In genomic region chr10:109968954-109969644, GRCh38 we compare ENCODE assay signal across 13 cellular contexts. TPM values are rescaled to one million over a fixed set of nuclear protein-coding genes. Genes with fewer than 3 reads are reported as not detected.
DNase-seq lines count a peak whose midpoint lies in the region; ATAC-seq and TF ChIP-seq lines count a peak whose summit lies in the region.
"Had no signal": no experiment of that assay in that cellular context is flagged by ENCODE, and none has a peak within 500 bp of the region (broad histone marks: within the 10 kb centered on the region; RNA-seq: fewer than 3 reads in every experiment).

No MANE protein-coding gene starts in this region.

- no peak for TF ChIP-seq POLR2A in heart left ventricle (IDR thresholded peaks at IDR 0.05)

- ATAC-seq in heart left ventricle (peak; percentile 24 to 70 (median 46)), GM19328 (IDR thresholded peaks at IDR 0.05; ENCODE audit: unreplicated experiment) (no peak)
- ATAC-seq: PC-3 had no signal

- H3K4me1 ChIP-seq in heart left ventricle = peaks cover 0 to 51% (median 31%) of the 10 kb centered on the region in 12 donors
- peaks cover 0 to 3% of the 10 kb centered on the region in 2 donors for H3K4me1 ChIP-seq in muscle layer of duodenum (ENCODE audit: control insufficient read depth in 1 of 2, insufficient read depth in 2 of 2, low read length in 2 of 2)
- H3K4me1 ChIP-seq in tibial artery = peaks cover 0 to 33% (median 23%) of the 10 kb centered on the region in 4 donors

- WGBS in heart left ventricle, 4 donors = 56 to 69% (median 62%) methylated on average over 14 of the region's 14 CpGs

- H3K9me3 ChIP-seq in heart left ventricle = no peaks in the 10 kb centered on the region
- H3K9me3 ChIP-seq in muscle layer of duodenum (ENCODE audit: control insufficient read depth in 1 of 2, low read length in 2 of 2) = no peaks in the 10 kb centered on the region
- no peaks in the 10 kb centered on the region for H3K9me3 ChIP-seq in tibial artery

- intact Hi-C loops in heart left ventricle (cut with DNase I) = loop anchor here in 2 of 10 donors (5.0 to 10.0 kb wide), 2 partner anchors 38 to 74 kb away; partner anchors contain the start of gene ADD3 (in 1 of the 2)
- intact Hi-C loops in tibial artery (cut with DNase I; ENCODE audit: low total_unique reads) = loop anchor here (10.0 kb wide), 1 partner anchor 84 kb away; no protein-coding TSS in a partner anchor

- DNase-seq in anterior cingulate cortex (lab: John Stamatoyannopoulos, UW) (peak in 42 of 58 donors; percentile 14 to 73 (median 42)), heart left ventricle (no peak), tibial artery (no peak), AG08396 (ENCODE audit: low spot score) (no peak)
- DNase-seq in activated CD4-positive, CD25-positive, alpha-beta regulatory T cell (lab: John Stamatoyannopoulos, UW) = no peak
- no peak for DNase-seq in activated CD8-positive, alpha-beta memory T cell treated with anti-CD3 and anti-CD28 coated beads, Interleukin-2, amount 50 U/mL, for 48 hours
- DNase-seq: activated B cell treated with CpG ODN at 0.5 μM for 24 hours; activated naive CD8-positive, alpha-beta T cell treated with anti-CD3 and anti-CD28 coated beads, Interleukin-2, amount 10 ng/mL, durations not matched to agents 7 days and 5 days; activated T-cell treated with anti-CD3 and anti-CD28 coated beads for 4 hours; PC-3 had no signal

- peak overlapping the region in 9 of 12 donors; percentile 12 to 70 (median 36) for H3K27ac ChIP-seq in heart left ventricle
- H3K27ac ChIP-seq in muscle layer of duodenum (ENCODE audit: low read length) = peak overlapping the region; percentile 24
- H3K27ac ChIP-seq in tibial artery = peak overlapping the region; percentile 31 to 45
- H3K27ac ChIP-seq: C4-2B had no signal

- H3K27me3 ChIP-seq in heart left ventricle = no peaks in the 10 kb centered on the region
- no peaks in the 10 kb centered on the region for H3K27me3 ChIP-seq in muscle layer of duodenum (ENCODE audit: low read depth, low read length)
- no peaks in the 10 kb centered on the region for H3K27me3 ChIP-seq in tibial artery

- H3K4me3 ChIP-seq in heart left ventricle (peak overlapping the region in 3 of 12 donors; percentile 13 to 19 (median 16)), muscle layer of duodenum (ENCODE audit: low read depth in 1 of 2, low read length in 2 of 2) (peak overlapping the region in 1 of 2 donors; percentile 7), tibial artery (no peak overlapping the region)

- TF ChIP-seq CTCF in heart left ventricle (IDR thresholded peaks at IDR 0.05) (no peak), tibial artery (IDR thresholded peaks at IDR 0.05) (no peak)

- H3K36me3 ChIP-seq in heart left ventricle = no peaks in the 10 kb centered on the region
- H3K36me3 ChIP-seq in muscle layer of duodenum (ENCODE audit: control insufficient read depth in 1 of 2, insufficient read depth in 2 of 2, low read length in 2 of 2) = no peaks in the 10 kb centered on the region
- no peaks in the 10 kb centered on the region for H3K36me3 ChIP-seq in tibial artery

RNA-seq across cellular contexts. Expression of gene ADD3, which starts 38.7 kb away (rescaled TPM):
- total RNA-seq in heart left ventricle = 100 to 1,000 TPM in 5 of 9 donors, 10 to 100 TPM in 4; 47.9 to 659 (median 103) TPM
- 10 to 100 TPM; 28.8 to 51.8 TPM for polyA plus RNA-seq in heart left ventricle

RNA-seq across cellular contexts. Expression of gene XPNPEP1, which starts 45.8 kb away (rescaled TPM):
- total RNA-seq in heart left ventricle = 10 to 100 TPM; 30.5 to 77.0 (median 48.9) TPM
- polyA plus RNA-seq in heart left ventricle = 10 to 100 TPM; 14.5 to 42.5 TPM

Comparison
In these comparisons a context has a peak if more than half of its experiments do, and no peak if none do; other contexts are left out.
1. DNase-seq: peak in anterior cingulate cortex (42 of 58); none in heart left ventricle (0 of 5), tibial artery (0 of 2), activated CD4-positive, CD25-positive, alpha-beta regulatory T cell (0 of 4), AG08396 (single experiment) and activated CD8-positive, alpha-beta memory T cell treated with anti-CD3 and anti-CD28 coated beads, Interleukin-2, amount 50 U/mL, for 48 hours (single experiment).
2. Peak in every context shown above with its lines, with median percentiles within 50 percentile points of each other: H3K27ac ChIP-seq.